ENCODE assay signal across 20 cellular contexts in genomic region chr3:126908752-126909275, GRCh38.
DNase-seq lines count a peak whose midpoint lies in the region; ATAC-seq and TF ChIP-seq lines count a peak whose summit lies in the region.
"Had no signal": no experiment of that assay in that cellular context is flagged by ENCODE, and none has a peak within 500 bp of the region (broad histone marks: within the 10 kb centered on the region; RNA-seq: fewer than 3 reads in every experiment).

No MANE protein-coding gene starts in this region.

- no peaks in the 10 kb centered on the region for H3K9me3 ChIP-seq in CD4-positive, alpha-beta memory T cell (ENCODE audit: control insufficient read depth in 1 of 2, low read length in 2 of 2)
- H3K9me3 ChIP-seq in SJCRH30 (replicated peaks), result no peaks in the 10 kb centered on the region
- H3K9me3 ChIP-seq: SK-N-SH, tibial artery had no signal

- no peaks in the 10 kb centered on the region for H3K27me3 Mint-ChIP-seq in CD4-positive, alpha-beta memory T cell
- H3K27me3 Mint-ChIP-seq: activated T-cell treated with anti-CD3 and anti-CD28 coated beads, Interleukin-2, amount 50 U/mL, for 24 hours had no signal

- H3K27ac Mint-ChIP-seq in CD4-positive, alpha-beta memory T cell, result peak overlapping the region in 5 of 7 donors; percentile 10 to 76 (median 39)
- H3K27ac Mint-ChIP-seq: activated B cell treated with CpG ODN at 0.5 μM for 24 hours; activated T-cell treated with anti-CD3 and anti-CD28 coated beads, Interleukin-2, amount 50 U/mL, for 24 hours had no signal

- POLR2A ChIA-PET in CD4-positive, alpha-beta memory T cell (lab: Charles Lee; ENCODE audit: partially characterized antibody), result no interaction called here

- no peak overlapping the region for H3K27ac ChIP-seq in CD4-positive, alpha-beta memory T cell (ENCODE audit: low read depth, low read length)
- H3K27ac ChIP-seq in SJCRH30 (peak overlapping the region; percentile 29), coronary artery (no peak overlapping the region)
- H3K27ac ChIP-seq: epithelial cell of prostate, GM23248, tibial artery had no signal

- H3K4me3 ChIP-seq in CD4-positive, alpha-beta memory T cell (ENCODE audit: low read length in 2 of 2), result no peak overlapping the region
- H3K4me3 ChIP-seq in SJCRH30 (no peak overlapping the region), coronary artery (no peak overlapping the region)
- H3K4me3 ChIP-seq: GM23248, tibial artery had no signal

- H3K4me1 ChIP-seq in CD4-positive, alpha-beta memory T cell (ENCODE audit: insufficient read depth, low read length), result peaks cover 54% of the 10 kb centered on the region
- H3K4me1 ChIP-seq in SJCRH30, result peaks cover 61% of the 10 kb centered on the region

- peak overlapping the region in 1 of 8 donors; percentile 42 for H3K4me3 Mint-ChIP-seq in CD4-positive, alpha-beta memory T cell
- H3K4me3 Mint-ChIP-seq: activated B cell treated with CpG ODN at 0.5 μM for 24 hours; activated T-cell treated with anti-CD3 and anti-CD28 coated beads, Interleukin-2, amount 50 U/mL, for 24 hours had no signal

- no peaks in the 10 kb centered on the region for H3K36me3 ChIP-seq in CD4-positive, alpha-beta memory T cell (ENCODE audit: insufficient read depth, low read length)
- H3K36me3 ChIP-seq in SJCRH30, result no peaks in the 10 kb centered on the region
- H3K36me3 ChIP-seq: tibial artery had no signal

- no peaks in the 10 kb centered on the region for H3K27me3 ChIP-seq in CD4-positive, alpha-beta memory T cell (ENCODE audit: insufficient read depth, low read length)
- no peaks in the 10 kb centered on the region for H3K27me3 ChIP-seq in SJCRH30
- H3K27me3 ChIP-seq: tibial artery had no signal

- H3K36me3 Mint-ChIP-seq in CD4-positive, alpha-beta memory T cell, result peaks cover 3 to 11% of the 10 kb centered on the region in 2 donors

- no peak for TF ChIP-seq CTCF in coronary artery (IDR thresholded peaks at IDR 0.05)

- no peak for DNase-seq in CD4-positive, alpha-beta memory T cell
- peak; percentile 61 for DNase-seq in HT-29 (ENCODE audit: low spot score)
- no peak for DNase-seq in SJCRH30
- DNase-seq in erythroblast (lab: John Stamatoyannopoulos, UW), result peak; percentile 23 to 48
- DNase-seq in midbrain (lab: John Stamatoyannopoulos, UW), result no peak
- no peak for DNase-seq in coronary artery (ENCODE audit: low spot score)
- DNase-seq in NCI-H2227 treated with DMSO at 0.1 percent for 48 hours (lab: John Stamatoyannopoulos, UW), result no peak
- DNase-seq: activated B cell treated with CpG ODN at 0.5 μM for 24 hours; activated T-cell treated with anti-CD3 and anti-CD28 coated beads, Interleukin-2, amount 50 U/mL, for 24 hours; DMS79 treated with DMSO at 0.1 percent for 48 hours; GM23248; head of caudate nucleus; Kasumi-1; kidney glomerular epithelial cell; NCI-H2029 treated with DMSO at 0.1 percent for 48 hours; NCI-H82; SK-N-SH; tibial artery had no signal

- intact Hi-C loops in CD4-positive, alpha-beta memory T cell (cut with micrococcal nuclease), result no loop called here

- H3K9me3 Mint-ChIP-seq in CD4-positive, alpha-beta memory T cell, result peaks cover 0 to 7% (median 0%) of the 10 kb centered on the region in 8 donors
- H3K9me3 Mint-ChIP-seq: activated B cell treated with CpG ODN at 0.5 μM for 24 hours; activated T-cell treated with anti-CD3 and anti-CD28 coated beads, Interleukin-2, amount 50 U/mL, for 24 hours had no signal

- peaks cover 28 to 44% (median 39%) of the 10 kb centered on the region in 4 donors for H3K4me1 Mint-ChIP-seq in CD4-positive, alpha-beta memory T cell

- no peak for TF ChIP-seq POLR2A in erythroblast (IDR thresholded peaks at IDR 0.05; ENCODE audit: low read length)

- no peak for ATAC-seq in HG03354 (IDR thresholded peaks at IDR 0.05; ENCODE audit: poor library complexity, severe bottlenecking, unreplicated experiment)

- CTCF ChIA-PET in CD4-positive, alpha-beta memory T cell (lab: Charles Lee; ENCODE audit: partially characterized antibody), result no interaction called here

Comparison
In these comparisons a context has a peak if more than half of its experiments do, and no peak if none do; other contexts are left out.
1. DNase-seq: peak in HT-29 (single experiment) and erythroblast (2 of 2); none in CD4-positive, alpha-beta memory T cell (0 of 5), SJCRH30 (0 of 2), midbrain (single experiment), coronary artery (single experiment) and NCI-H2227 treated with DMSO at 0.1 percent for 48 hours (single experiment).